Comparison of ENCODE assay signal across 1 cellular context in the genomic region with DNA sequence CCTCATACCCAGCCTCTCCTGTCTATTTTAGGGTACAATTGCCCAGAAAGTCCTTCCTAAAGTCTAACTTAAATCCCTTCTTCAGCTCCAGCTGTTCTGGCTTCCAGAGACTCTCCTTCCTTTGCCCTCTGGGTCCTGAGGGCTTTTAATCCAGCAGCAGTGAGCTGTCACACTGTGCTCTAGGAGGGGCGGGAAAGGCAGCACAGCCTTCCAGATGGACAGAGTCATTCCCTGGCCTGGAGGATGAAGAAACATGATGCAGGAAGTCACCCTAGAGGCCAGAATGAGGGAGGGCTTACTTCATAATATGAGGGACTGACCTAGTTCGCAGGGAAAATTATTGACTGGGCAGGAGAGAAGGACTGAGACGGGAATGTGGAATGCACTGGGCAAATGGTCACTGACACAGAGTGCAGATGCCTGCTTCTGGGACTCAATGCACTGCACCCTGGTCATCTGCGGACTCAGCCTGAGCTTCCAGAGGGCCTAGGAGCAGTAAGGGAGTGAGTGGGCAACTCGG.
TF ChIP-seq lines count a peak whose summit lies in the region.

No MANE protein-coding gene starts in this region.

TF ChIP-seq in GM23338, 12 proteins besides CTCF, POLR2A, EP300 and RAD21 (continued from another document):
- TF ChIP-seq ZNF114 (CRISPR knock-in tag; IDR thresholded peaks at IDR 0.05) (no peak), CREB1 (CRISPR knock-in tag; IDR thresholded peaks at IDR 0.05; ENCODE audit: low read depth) (no peak), POLR2AphosphoS5 (IDR thresholded peaks at IDR 0.05; ENCODE audit: low read depth) (no peak), EZH2 (IDR thresholded peaks at IDR 0.05; ENCODE audit: low read depth, unreplicated experiment) (no peak), EZH2phosphoT487 (IDR thresholded peaks at IDR 0.05; ENCODE audit: unreplicated experiment) (no peak)
- TF ChIP-seq, protein P1, sequence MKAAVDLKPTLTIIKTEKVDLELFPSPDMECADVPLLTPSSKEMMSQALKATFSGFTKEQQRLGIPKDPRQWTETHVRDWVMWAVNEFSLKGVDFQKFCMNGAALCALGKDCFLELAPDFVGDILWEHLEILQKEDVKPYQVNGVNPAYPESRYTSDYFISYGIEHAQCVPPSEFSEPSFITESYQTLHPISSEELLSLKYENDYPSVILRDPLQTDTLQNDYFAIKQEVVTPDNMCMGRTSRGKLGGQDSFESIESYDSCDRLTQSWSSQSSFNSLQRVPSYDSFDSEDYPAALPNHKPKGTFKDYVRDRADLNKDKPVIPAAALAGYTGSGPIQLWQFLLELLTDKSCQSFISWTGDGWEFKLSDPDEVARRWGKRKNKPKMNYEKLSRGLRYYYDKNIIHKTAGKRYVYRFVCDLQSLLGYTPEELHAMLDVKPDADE (IDR thresholded peaks at IDR 0.05) = no peak
- TF ChIP-seq, protein P2, sequence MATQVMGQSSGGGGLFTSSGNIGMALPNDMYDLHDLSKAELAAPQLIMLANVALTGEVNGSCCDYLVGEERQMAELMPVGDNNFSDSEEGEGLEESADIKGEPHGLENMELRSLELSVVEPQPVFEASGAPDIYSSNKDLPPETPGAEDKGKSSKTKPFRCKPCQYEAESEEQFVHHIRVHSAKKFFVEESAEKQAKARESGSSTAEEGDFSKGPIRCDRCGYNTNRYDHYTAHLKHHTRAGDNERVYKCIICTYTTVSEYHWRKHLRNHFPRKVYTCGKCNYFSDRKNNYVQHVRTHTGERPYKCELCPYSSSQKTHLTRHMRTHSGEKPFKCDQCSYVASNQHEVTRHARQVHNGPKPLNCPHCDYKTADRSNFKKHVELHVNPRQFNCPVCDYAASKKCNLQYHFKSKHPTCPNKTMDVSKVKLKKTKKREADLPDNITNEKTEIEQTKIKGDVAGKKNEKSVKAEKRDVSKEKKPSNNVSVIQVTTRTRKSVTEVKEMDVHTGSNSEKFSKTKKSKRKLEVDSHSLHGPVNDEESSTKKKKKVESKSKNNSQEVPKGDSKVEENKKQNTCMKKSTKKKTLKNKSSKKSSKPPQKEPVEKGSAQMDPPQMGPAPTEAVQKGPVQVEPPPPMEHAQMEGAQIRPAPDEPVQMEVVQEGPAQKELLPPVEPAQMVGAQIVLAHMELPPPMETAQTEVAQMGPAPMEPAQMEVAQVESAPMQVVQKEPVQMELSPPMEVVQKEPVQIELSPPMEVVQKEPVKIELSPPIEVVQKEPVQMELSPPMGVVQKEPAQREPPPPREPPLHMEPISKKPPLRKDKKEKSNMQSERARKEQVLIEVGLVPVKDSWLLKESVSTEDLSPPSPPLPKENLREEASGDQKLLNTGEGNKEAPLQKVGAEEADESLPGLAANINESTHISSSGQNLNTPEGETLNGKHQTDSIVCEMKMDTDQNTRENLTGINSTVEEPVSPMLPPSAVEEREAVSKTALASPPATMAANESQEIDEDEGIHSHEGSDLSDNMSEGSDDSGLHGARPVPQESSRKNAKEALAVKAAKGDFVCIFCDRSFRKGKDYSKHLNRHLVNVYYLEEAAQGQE (IDR thresholded peaks at IDR 0.05; ENCODE audit: unreplicated experiment) = no peak
